Comparison of ENCODE assay signal across 8 cellular contexts in genomic region chr5:178279723-178280438, GRCh38. TPM values are rescaled to one million over a fixed set of nuclear protein-coding genes. Genes with fewer than 3 reads are reported as not detected.
DNase-seq lines count a peak whose midpoint lies in the region; ATAC-seq lines count a peak whose summit lies in the region.

No MANE protein-coding gene starts in this region.

- ATAC-seq in HG02588 (IDR thresholded peaks at IDR 0.05; ENCODE audit: unreplicated experiment): peak; percentile 78
- ATAC-seq in esophagus mucosa: peak; percentile 74
- ATAC-seq in GM18517 (IDR thresholded peaks at IDR 0.05; ENCODE audit: unreplicated experiment): no peak

- DNase-seq in D341Med (ENCODE audit: low spot score) (peak; percentile 86), NOMO-1 treated with DMSO at 0.1 percent for 48 hours (lab: John Stamatoyannopoulos, UW; ENCODE audit: unreplicated experiment) (peak; percentile 22), mucosa of gallbladder (ENCODE audit: low spot score) (peak; percentile 89)
- peak; percentile 20 for DNase-seq in activated CD8-positive, alpha-beta memory T cell treated with anti-CD3 and anti-CD28 coated beads, Interleukin-2, amount 50 U/mL, for 24 hours (ENCODE audit: extremely low read depth)
- peak; percentile 49 for DNase-seq in stimulated activated CD8-positive, alpha-beta memory T cell treated with anti-CD3 and anti-CD28 coated beads, Interleukin-7, amount 100 ng/mL, for 24 hours (ENCODE audit: low read depth)

RNA-seq across cellular contexts. Expression of gene PHYKPL, which starts 47.3 kb away (rescaled TPM):
- 26.8 TPM for total RNA-seq in esophagus mucosa
- total RNA-seq in mucosa of gallbladder: 95.4 TPM

Comparison
In these comparisons a context has a peak if more than half of its experiments do, and no peak if none do; other contexts are left out.
1. DNase-seq: peak in every context shown above with its lines; median percentile 89 in mucosa of gallbladder; 86 in D341Med; 49 in stimulated activated CD8-positive, alpha-beta memory T cell treated with anti-CD3 and anti-CD28 coated beads, Interleukin-7, amount 100 ng/mL, for 24 hours; 22 in NOMO-1 treated with DMSO at 0.1 percent for 48 hours; 20 in activated CD8-positive, alpha-beta memory T cell treated with anti-CD3 and anti-CD28 coated beads, Interleukin-2, amount 50 U/mL, for 24 hours.